21 cellular contexts compared by ENCODE assay signal in genomic region chr9:9563817-9564216, GRCh38.
"Had no signal": no experiment of that assay in that cellular context is flagged by ENCODE, and none has a peak within 500 bp of the region (broad histone marks: within the 10 kb centered on the region; RNA-seq: fewer than 3 reads in every experiment).

No MANE protein-coding gene starts in this region.

- H3K4me1 Mint-ChIP-seq: activated CD4-positive, alpha-beta T cell treated with anti-CD3 and anti-CD28 coated beads, Interleukin-2, amount 10 ng/mL, durations not matched to agents 24 days and 14 days; stimulated activated naive CD8-positive, alpha-beta T cell treated with anti-CD3 and anti-CD28 coated beads, Interleukin-15, amount 100 ng/mL, for 72 hours had no signal

- DNase-seq: activated CD4-positive, alpha-beta T cell treated with anti-CD3 and anti-CD28 coated beads, Interleukin-2, amount 10 ng/mL, durations not matched to agents 24 days and 14 days; activated CD4-positive, CD25-positive, alpha-beta regulatory T cell; activated CD8-positive, alpha-beta T cell treated with anti-CD3 and anti-CD28 coated beads for 36 hours; activated naive CD4-positive, alpha-beta T cell treated with anti-CD3 and anti-CD28 coated beads for 36 hours; activated T-cell treated with anti-CD3 and anti-CD28 coated beads, Interleukin-2, amount 50 U/mL, for 24 hours; body of pancreas; caudate nucleus; effector memory CD8-positive, alpha-beta T cell; foreskin fibroblast; hypothalamus; islet precursor cell; pancreas; right lobe of liver; small intestine; stimulated activated CD4-positive, alpha-beta T cell treated with anti-CD3 and anti-CD28 coated beads, Interleukin-15, amount 100 ng/mL, for 24 hours; stimulated activated CD4-positive, alpha-beta T cell treated with anti-CD3 and anti-CD28 coated beads, Interleukin-4, amount 100 ng/mL, for 1 hour; stimulated activated naive CD8-positive, alpha-beta T cell treated with anti-CD3 and anti-CD28 coated beads, Interleukin-15, amount 100 ng/mL, for 72 hours; trophoblast cell had no signal

- H3K4me3 Mint-ChIP-seq: activated CD4-positive, alpha-beta T cell treated with anti-CD3 and anti-CD28 coated beads, Interleukin-2, amount 10 ng/mL, durations not matched to agents 24 days and 14 days; activated CD8-positive, alpha-beta T cell treated with anti-CD3 and anti-CD28 coated beads for 36 hours; activated naive CD4-positive, alpha-beta T cell treated with anti-CD3 and anti-CD28 coated beads for 36 hours; activated T-cell treated with anti-CD3 and anti-CD28 coated beads, Interleukin-2, amount 50 U/mL, for 24 hours; effector memory CD8-positive, alpha-beta T cell; mesothelial cell of epicardium; natural killer cell treated with Interleukin-12 subunit alpha and Interleukin-12 subunit beta and Interleukin-15 and Interleukin-18, amount 100 ng/mL, for 72 hours; stimulated activated naive CD8-positive, alpha-beta T cell treated with anti-CD3 and anti-CD28 coated beads, Interleukin-15, amount 100 ng/mL, for 72 hours had no signal

- H3K9me3 Mint-ChIP-seq: activated CD4-positive, alpha-beta T cell treated with anti-CD3 and anti-CD28 coated beads, Interleukin-2, amount 10 ng/mL, durations not matched to agents 24 days and 14 days; activated naive CD4-positive, alpha-beta T cell treated with anti-CD3 and anti-CD28 coated beads for 36 hours had no signal

- H3K27me3 Mint-ChIP-seq: activated CD4-positive, alpha-beta T cell treated with anti-CD3 and anti-CD28 coated beads, Interleukin-2, amount 10 ng/mL, durations not matched to agents 24 days and 14 days; activated CD8-positive, alpha-beta T cell treated with anti-CD3 and anti-CD28 coated beads for 36 hours; activated T-cell treated with anti-CD3 and anti-CD28 coated beads, Interleukin-2, amount 50 U/mL, for 24 hours; effector memory CD8-positive, alpha-beta T cell; natural killer cell treated with Interleukin-12 subunit alpha and Interleukin-12 subunit beta and Interleukin-15 and Interleukin-18, amount 100 ng/mL, for 72 hours; stimulated activated naive CD8-positive, alpha-beta T cell treated with anti-CD3 and anti-CD28 coated beads, Interleukin-15, amount 100 ng/mL, for 72 hours had no signal

- H3K36me3 Mint-ChIP-seq: mesothelial cell of epicardium; natural killer cell treated with Interleukin-12 subunit alpha and Interleukin-12 subunit beta and Interleukin-15 and Interleukin-18, amount 100 ng/mL, for 72 hours had no signal

- ATAC-seq: activated CD8-positive, alpha-beta T cell treated with anti-CD3 and anti-CD28 coated beads for 36 hours; body of pancreas; effector memory CD8-positive, alpha-beta T cell; left lobe of liver; natural killer cell treated with Interleukin-12 subunit alpha and Interleukin-12 subunit beta and Interleukin-15 and Interleukin-18, amount 100 ng/mL, for 72 hours; pancreas; right lobe of liver; stimulated activated naive CD8-positive, alpha-beta T cell treated with anti-CD3 and anti-CD28 coated beads, Interleukin-15, amount 100 ng/mL, for 72 hours had no signal
